Comparison of ENCODE assay signal across 22 cellular contexts in the genomic region with DNA sequence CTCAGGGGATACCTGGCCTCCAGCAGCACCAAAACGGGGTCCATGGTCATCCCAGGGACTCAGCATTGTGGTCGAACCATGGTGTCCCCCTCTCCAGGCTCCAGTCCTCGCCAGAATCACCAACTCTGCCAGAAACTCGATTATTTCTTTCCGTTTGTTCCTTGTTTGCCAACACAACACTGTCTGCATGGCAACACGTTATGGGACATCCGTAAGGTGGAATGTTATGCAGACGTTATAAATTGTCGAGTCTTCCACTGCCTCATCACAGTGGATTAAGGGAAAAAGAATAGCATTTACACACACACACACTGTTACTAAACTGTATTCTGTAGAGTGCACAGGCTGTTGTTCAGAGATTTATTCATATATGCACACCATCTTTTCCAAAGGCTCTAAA.
"Had no signal": no experiment of that assay in that cellular context is flagged by ENCODE, and none has a peak within 500 bp of the region (broad histone marks: within the 10 kb centered on the region; RNA-seq: fewer than 3 reads in every experiment).

No MANE protein-coding gene starts in this region.

- H3K9me3 Mint-ChIP-seq: activated naive CD8-positive, alpha-beta T cell treated with anti-CD3 and anti-CD28 coated beads for 36 hours; activated T-cell treated with anti-CD3 and anti-CD28 coated beads, Interleukin-2, amount 50 U/mL, for 72 hours; endodermal cell; natural killer cell; neural progenitor cell; T-cell; T-helper 2 cell treated with Interferon-gamma antibody and Interleukin-4, amounts not matched to agents 5 μg/mL and 100 μg/mL, for 36 hours had no signal

- H3K36me3 Mint-ChIP-seq: activated naive CD8-positive, alpha-beta T cell treated with anti-CD3 and anti-CD28 coated beads for 36 hours; natural killer cell had no signal

- DNase-seq: activated CD4-positive, alpha-beta T cell treated with anti-CD3 and anti-CD28 coated beads for 36 hours; activated CD4-positive, alpha-beta T cell treated with anti-CD3 and anti-CD28 coated beads, Interleukin-2, amount 50 U/mL, for 4 hours; activated CD4-positive, CD25-positive, alpha-beta regulatory T cell; activated naive CD4-positive, alpha-beta T cell treated with Interleukin-2 at 50 U/mL for 16 hours; activated naive CD8-positive, alpha-beta T cell treated with anti-CD3 and anti-CD28 coated beads for 36 hours; activated T-cell treated with anti-CD3 and anti-CD28 coated beads for 4 hours; activated T-cell treated with anti-CD3 and anti-CD28 coated beads, Interleukin-2, amount 50 U/mL, for 72 hours; adrenal gland; aorta; brain microvascular endothelial cell; cortex of kidney; endodermal cell; left lung; natural killer cell; occipital lobe; stimulated activated naive CD4-positive, alpha-beta T cell treated with Interleukin-2 at 50 U/mL for 16 hours; T-cell had no signal

- H3K36me3 ChIP-seq: brain microvascular endothelial cell, neural progenitor cell had no signal

- H3K27ac ChIP-seq: adrenal gland, brain microvascular endothelial cell, left lung, lower lobe of right lung, neural progenitor cell, tibial nerve had no signal

- H3K9me3 ChIP-seq: adrenal gland, left lung, lower lobe of right lung, tibial nerve had no signal

- ATAC-seq: activated CD4-positive, alpha-beta T cell treated with anti-CD3 and anti-CD28 coated beads for 36 hours; activated T-cell treated with anti-CD3 and anti-CD28 coated beads, Interleukin-2, amount 50 U/mL, for 72 hours; left lung; lower lobe of right lung; natural killer cell; right cardiac atrium; T-cell had no signal

- H3K4me3 ChIP-seq: adrenal gland, left lung, lower lobe of right lung, neural progenitor cell, tibial nerve had no signal

- H3K27ac Mint-ChIP-seq: activated CD4-positive, alpha-beta T cell treated with anti-CD3 and anti-CD28 coated beads for 36 hours; activated naive CD8-positive, alpha-beta T cell treated with anti-CD3 and anti-CD28 coated beads for 36 hours; endodermal cell; T-cell had no signal

- H3K4me3 Mint-ChIP-seq: activated CD4-positive, alpha-beta T cell treated with anti-CD3 and anti-CD28 coated beads for 36 hours; activated naive CD8-positive, alpha-beta T cell treated with anti-CD3 and anti-CD28 coated beads for 36 hours; activated T-cell treated with anti-CD3 and anti-CD28 coated beads, Interleukin-2, amount 50 U/mL, for 72 hours; endodermal cell; natural killer cell; T-cell; T-helper 2 cell treated with Interferon-gamma antibody and Interleukin-4, amounts not matched to agents 5 μg/mL and 100 μg/mL, for 36 hours had no signal
